ENCODE assay signal across 8 cellular contexts in the genomic region with DNA sequence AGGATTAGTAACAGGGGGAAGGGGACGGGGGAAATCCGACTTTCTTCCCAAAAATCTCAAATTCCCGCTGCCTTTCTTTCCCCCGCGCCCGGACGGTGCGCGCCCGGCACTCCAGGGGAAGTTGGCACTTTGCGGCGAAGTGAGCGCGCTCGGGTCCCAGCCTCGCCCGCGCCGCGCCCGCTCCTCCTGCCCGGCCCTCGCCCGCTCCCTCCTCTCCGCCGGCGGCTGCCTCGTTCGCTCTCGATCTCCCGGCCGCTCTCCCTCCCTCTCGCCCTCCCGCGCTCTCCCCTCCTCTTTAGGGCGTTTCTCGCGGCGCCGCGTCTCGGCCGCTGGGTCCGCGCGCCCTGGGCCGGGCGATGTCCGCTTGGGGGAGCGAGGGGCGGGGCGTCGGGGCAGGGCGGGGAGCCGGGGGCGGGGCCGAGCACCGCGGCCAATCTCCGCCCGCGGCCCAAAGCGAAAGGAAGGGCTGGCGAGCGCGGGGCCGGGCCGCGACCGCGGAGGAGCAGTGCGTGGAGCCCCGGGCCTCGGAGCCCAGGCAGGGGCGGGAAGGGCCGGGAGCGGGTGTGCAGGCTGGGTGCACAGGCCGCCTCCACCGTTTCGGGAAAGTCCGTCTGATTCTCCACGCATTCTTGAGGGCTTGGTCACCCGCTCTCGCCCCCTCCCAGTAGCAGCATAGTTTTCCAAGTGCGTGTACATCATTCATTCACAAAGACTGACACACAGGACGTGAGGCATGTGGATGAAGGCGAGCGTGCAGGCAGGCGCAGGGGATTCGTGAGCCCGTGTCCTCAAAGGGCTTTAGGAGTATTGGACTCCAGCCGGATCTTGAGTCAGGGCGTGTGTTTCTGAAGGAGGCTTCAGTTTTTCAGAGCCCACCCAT.
DNase-seq lines count a peak whose midpoint lies in the region; ATAC-seq, FAIRE-seq and TF ChIP-seq lines count a peak whose summit lies in the region.

No MANE protein-coding gene starts in this region.

- peak overlapping the region; percentile 98 for H3K4me3 Mint-ChIP-seq in T-helper 1 cell treated with Interleukin-12 subunit alpha and Interleukin-12 subunit beta and Interleukin-4 antibody, amounts not matched to agents 30 μg/mL and 1 μg/mL, for 36 hours

- H3K4me1 ChIP-seq in right atrium auricular region, result peaks cover 0 to 65% of the 10 kb centered on the region in 2 donors
- no peaks in the 10 kb centered on the region for H3K4me1 ChIP-seq in prostate gland (replicated peaks)

- H3K9me3 Mint-ChIP-seq in T-helper 1 cell treated with Interleukin-12 subunit alpha and Interleukin-12 subunit beta and Interleukin-4 antibody, amounts not matched to agents 30 μg/mL and 1 μg/mL, for 36 hours, result no peaks in the 10 kb centered on the region

- H3K4me1 Mint-ChIP-seq in T-helper 1 cell treated with Interleukin-12 subunit alpha and Interleukin-12 subunit beta and Interleukin-4 antibody, amounts not matched to agents 30 μg/mL and 1 μg/mL, for 36 hours (ENCODE audit: low read depth), result peaks cover 44% of the 10 kb centered on the region

- H3K36me3 ChIP-seq in right atrium auricular region, result no peaks in the 10 kb centered on the region
- H3K36me3 ChIP-seq in prostate gland, result no peaks in the 10 kb centered on the region

- intact Hi-C loops in prostate gland (cut with DNase I), result no loop called here

- H3K27me3 Mint-ChIP-seq in T-helper 1 cell treated with Interleukin-12 subunit alpha and Interleukin-12 subunit beta and Interleukin-4 antibody, amounts not matched to agents 30 μg/mL and 1 μg/mL, for 36 hours (ENCODE audit: low read depth), result no peaks in the 10 kb centered on the region

- DNase-seq in GM12891 (ENCODE audit: insufficient read length, low spot score) (peak; percentile 76), NCI-H1092 treated with DMSO at 0.1 percent for 48 hours (lab: John Stamatoyannopoulos, UW) (peak; percentile 93), amygdala (lab: John Stamatoyannopoulos, UW) (peak; percentile 30 to 91 (median 83)), right atrium auricular region (ENCODE audit: low spot score) (peak; percentile 89), prostate gland (ENCODE audit: low spot score) (peak; percentile 89), ureter (ENCODE audit: low spot score) (peak; percentile 95)

- peak; percentile 96 for FAIRE-seq in GM12891 (lab: Jason Lieb, UNC)

- H3K9me3 ChIP-seq in right atrium auricular region (no peaks in the 10 kb centered on the region), prostate gland (no peaks in the 10 kb centered on the region)

- H3K27ac ChIP-seq in right atrium auricular region (peak overlapping the region; percentile 95 to 96), prostate gland (peak overlapping the region; percentile 81 to 88)

- TF ChIP-seq POLR2A in GM12891 (IDR thresholded peaks at IDR 0.05; ENCODE audit: low read depth, low read length), result peak; percentile 83
- TF ChIP-seq POLR2A in prostate gland (IDR thresholded peaks at IDR 0.05), result peak; percentile 92

- H3K4me3 ChIP-seq in right atrium auricular region (peak overlapping the region; percentile 64 to 77), prostate gland (peak overlapping the region; percentile 60 to 63)

- peaks cover 40% of the 10 kb centered on the region for H3K36me3 Mint-ChIP-seq in T-helper 1 cell treated with Interleukin-12 subunit alpha and Interleukin-12 subunit beta and Interleukin-4 antibody, amounts not matched to agents 30 μg/mL and 1 μg/mL, for 36 hours (ENCODE audit: low read depth)

- under 1% methylated on average over 68 of the region's 93 CpGs for WGBS in prostate gland

- ATAC-seq in HG02623 (IDR thresholded peaks at IDR 0.05; ENCODE audit: unreplicated experiment), result peak; percentile 77

- TF ChIP-seq CTCF in right atrium auricular region (IDR thresholded peaks at IDR 0.05) (no peak), prostate gland (IDR thresholded peaks at IDR 0.05) (no peak)

- no peaks in the 10 kb centered on the region for H3K27me3 ChIP-seq in right atrium auricular region
- no peaks in the 10 kb centered on the region for H3K27me3 ChIP-seq in prostate gland (replicated peaks; ENCODE audit: insufficient read depth)

- peak overlapping the region; percentile 96 for H3K27ac Mint-ChIP-seq in T-helper 1 cell treated with Interleukin-12 subunit alpha and Interleukin-12 subunit beta and Interleukin-4 antibody, amounts not matched to agents 30 μg/mL and 1 μg/mL, for 36 hours

TF ChIP-seq in GM12891, 5 proteins besides CTCF, POLR2A, EP300 and RAD21:
- TF ChIP-seq PAX5 (IDR thresholded peaks at IDR 0.05; ENCODE audit: insufficient read depth, low read length, severe bottlenecking) (no peak), POLR2AphosphoS5 (IDR thresholded peaks at IDR 0.05; ENCODE audit: low read depth, low read length) (peak; percentile 91), TAF1 (IDR thresholded peaks at IDR 0.05; ENCODE audit: low read depth, low read length) (peak; percentile 66)

Comparison
In these comparisons a context has a peak if more than half of its experiments do, and no peak if none do; other contexts are left out.
1. Peak in every context shown above with its lines: DNase-seq, ATAC-seq, H3K4me3 ChIP-seq and H3K27ac ChIP-seq.